In genomic region chr2:69306612-69306896, GRCh38 we compare ENCODE assay signal across 8 cellular contexts.
DNase-seq lines count a peak whose midpoint lies in the region; ATAC-seq, FAIRE-seq and TF ChIP-seq lines count a peak whose summit lies in the region.

No MANE protein-coding gene starts in this region.

- no peak for TF ChIP-seq EP300 in GM12878 (IDR thresholded peaks at IDR 0.05; ENCODE audit: borderline replicate concordance in 1 of 2, control insufficient read depth in 1 of 2, low read depth in 2 of 2, low read length in 2 of 2)

- no peaks in the 10 kb centered on the region for H3K9me3 Mint-ChIP-seq in activated T-cell treated with anti-CD3 and anti-CD28 coated beads, Interleukin-2, amount 50 U/mL, for 4 hours

- H3K27ac ChIP-seq in GM12878 (ENCODE audit: control insufficient read depth, insufficient read depth) = no peak overlapping the region
- peak overlapping the region in 1 of 2 donors; percentile 89 for H3K27ac ChIP-seq in lung (ENCODE audit: low read depth in 1 of 2, low read length in 1 of 2)
- H3K27ac ChIP-seq in tibial artery = peak overlapping the region; percentile 88 to 92

- H2AFZ ChIP-seq in GM12878 (ENCODE audit: control insufficient read depth, low read depth, low read length) = no peak overlapping the region

- H3K4me1 ChIP-seq in GM12878 (ENCODE audit: control insufficient read depth, insufficient read depth, low read length) (0 out of 2 replicates have a peak, but pooled peaks cover 5% of the 10 kb centered on the region), lung (ENCODE audit: control insufficient read depth in 2 of 2, insufficient read depth in 2 of 2, low read length in 2 of 2) (peaks cover 0 to 8% of the 10 kb centered on the region in 2 donors), tibial artery (peaks cover 0 to 57% (median 49%) of the 10 kb centered on the region in 4 donors)

- TF ChIP-seq RAD21 in GM12878 (IDR thresholded peaks at IDR 0.05; ENCODE audit: insufficient read depth, low read depth, low read length) = no peak

- CTCF ChIA-PET in GM12878 (lab: Yijun Ruan, JAX) = interaction anchor here (0.5 to 1.7 kb wide), 7 partner anchors 12 to 1108 kb away, joined by 3 to 7 read pairs (median 4); no protein-coding TSS in a partner anchor

- WGBS in GM12878 (ENCODE audit: insufficient coverage, insufficient replicate concordance, low lambda C conversion rate, missing lambda C conversion rate) = under 1% methylated on average over 19 of the region's 24 CpGs
- WGBS in lung, 2 donors = 1% methylated on average over 20 to 24 of the region's 24 CpGs

- intact Hi-C loops in GM12878 (cut with micrococcal nuclease; ENCODE audit: unreplicated experiment) = loop anchor here (2.0 to 5.0 kb wide), 3 partner anchors 294 to 839 kb away; partner anchors contain the start of genes ANTXR1, APLF and FBXO48
- intact Hi-C loops in tibial artery (cut with DNase I; ENCODE audit: low total_unique reads) = loop anchor here (2.0 to 5.0 kb wide), 2 partner anchors 294 to 364 kb away; partner anchors contain the start of gene ANTXR1

- no peak overlapping the region for H3K9ac ChIP-seq in GM12878 (ENCODE audit: control insufficient read depth, insufficient read depth, low read length)

- DNase-seq in activated T-cell treated with anti-CD3 and anti-CD28 coated beads, Interleukin-2, amount 50 U/mL, for 4 hours = no peak
- DNase-seq in activated T-cell treated with anti-CD3 and anti-CD28 coated beads, Interleukin-2, amount 50 U/mL, for 48 hours = no peak
- DNase-seq in GM12878 (ENCODE audit: low read depth, low spot score) (no peak), lung (ENCODE audit: low spot score) (no peak), tibial artery (peak in 1 of 2 donors; percentile 84), KG1 (lab: John Stamatoyannopoulos, UW) (no peak), NCI-H2227 (lab: John Stamatoyannopoulos, UW; ENCODE audit: unreplicated experiment) (no peak), pons (ENCODE audit: low spot score) (no peak)

- RAD21 ChIA-PET in GM12878 (lab: Charles Lee; ENCODE audit: unreplicated experiment) = interaction anchor here (1.1 kb wide), 1 partner anchor 280 kb away, joined by 4 read pairs; no protein-coding TSS in a partner anchor

- POLR2A ChIA-PET in GM12878 (lab: Charles Lee) = no interaction called here

- H3K27me3 ChIP-seq in GM12878 (replicated peaks in 1 of 2; ENCODE audit: control insufficient read depth in 2 of 2, insufficient read depth in 2 of 2, low read length in 1 of 2) = peaks cover 4 to 18% of the 10 kb centered on the region in 2 experiments
- no peaks in the 10 kb centered on the region for H3K27me3 ChIP-seq in lung (ENCODE audit: control insufficient read depth, insufficient read depth)
- no peaks in the 10 kb centered on the region for H3K27me3 ChIP-seq in tibial artery

- H3K27me3 Mint-ChIP-seq in activated T-cell treated with anti-CD3 and anti-CD28 coated beads, Interleukin-2, amount 50 U/mL, for 4 hours (ENCODE audit: low read depth) = peaks cover 26% of the 10 kb centered on the region

- SMC1A ChIA-PET in GM12878 (lab: Charles Lee; ENCODE audit: uncharacterized antibody, unreplicated experiment) = interaction anchor here (0.8 to 1.4 kb wide), 2 partner anchors 276 to 280 kb away, joined by 3 to 4 read pairs; no protein-coding TSS in a partner anchor

- no peak for TF ChIP-seq POLR2A in GM12878 (IDR thresholded peaks at IDR 0.05; ENCODE audit: low read depth, low read length)

- H4K20me1 ChIP-seq in GM12878 (ENCODE audit: control insufficient read depth, insufficient read depth) = no peaks in the 10 kb centered on the region

- no peak for FAIRE-seq in GM12878 (lab: Jason Lieb, UNC)

- H3K4me3 ChIP-seq in GM12878 (peak overlapping the region; percentile 45; the same call in 1 of the 2 replicates), lung (peak overlapping the region; percentile 27), tibial artery (peak overlapping the region; percentile 59 to 70)

- peak overlapping the region; percentile 64 for H3K4me3 Mint-ChIP-seq in activated T-cell treated with anti-CD3 and anti-CD28 coated beads, Interleukin-2, amount 50 U/mL, for 4 hours

- ATAC-seq in activated T-cell treated with anti-CD3 and anti-CD28 coated beads, Interleukin-2, amount 50 U/mL, for 4 hours = no peak
- ATAC-seq in GM12878 = no peak
- ATAC-seq in lung (ENCODE audit: insufficient read depth, low FRiP score) = no peak

- peaks cover 21% of the 10 kb centered on the region for H3K4me1 Mint-ChIP-seq in activated T-cell treated with anti-CD3 and anti-CD28 coated beads, Interleukin-2, amount 50 U/mL, for 4 hours (ENCODE audit: low read depth)

- no peaks in the 10 kb centered on the region for H3K79me2 ChIP-seq in GM12878 (ENCODE audit: control insufficient read depth, insufficient read depth, low read length)

- in situ Hi-C loops in GM12878 (cut with MboI) = no loop called here

- H3K36me3 ChIP-seq in GM12878 (ENCODE audit: control insufficient read depth in 2 of 2, insufficient read depth in 2 of 2, low read length in 1 of 2) (no peaks in the 10 kb centered on the region), lung (ENCODE audit: control insufficient read depth in 2 of 2, insufficient read depth in 2 of 2, low read length in 2 of 2) (no peaks in the 10 kb centered on the region), tibial artery (no peaks in the 10 kb centered on the region)

- H3K9me3 ChIP-seq in GM12878 (replicated peaks; ENCODE audit: control insufficient read depth, insufficient read depth, low read length) (no peaks in the 10 kb centered on the region; the same call in 2 of the 3 replicates), lung (ENCODE audit: control insufficient read depth in 2 of 2, insufficient read depth in 1 of 2, low read length in 1 of 2) (peaks cover 0 to 5% of the 10 kb centered on the region in 2 donors), tibial artery (no peaks in the 10 kb centered on the region)

- BruUV-seq in GM12878 (replicated peaks; lab: Mats Ljungman, UMichigan) = no TSS peak

- no peaks in the 10 kb centered on the region for H3K36me3 Mint-ChIP-seq in activated T-cell treated with anti-CD3 and anti-CD28 coated beads, Interleukin-2, amount 50 U/mL, for 4 hours (ENCODE audit: insufficient read depth)

- TF ChIP-seq CTCF in GM12878 (IDR thresholded peaks at IDR 0.05 in 2 of 3, conservative IDR thresholded peaks at IDR 0.05 in 1 of 3; ENCODE audit: control insufficient read depth in 2 of 3, extremely low read depth in 1 of 3, insufficient read depth in 1 of 3, low read depth in 3 of 3, low read length in 3 of 3) (no peak), lung (IDR thresholded peaks at IDR 0.05; ENCODE audit: control extremely low read depth, extremely low read depth) (no peak), tibial artery (IDR thresholded peaks at IDR 0.05) (no peak)

- peak overlapping the region; percentile 98 for H3K4me2 ChIP-seq in GM12878 (ENCODE audit: control insufficient read depth, insufficient read depth)

TF ChIP-seq in GM12878, 131 proteins besides CTCF, POLR2A, EP300 and RAD21:
- TF ChIP-seq ZSCAN29 (IDR thresholded peaks at IDR 0.05) (no peak), SUZ12 (IDR thresholded peaks at IDR 0.05; ENCODE audit: unreplicated experiment) (peak; percentile 40), SRF (IDR thresholded peaks at IDR 0.05; ENCODE audit: low read depth in 2 of 2, low read length in 2 of 2) (peak in 1 of 2 experiments; percentile 11; a peak in 1 of 4 replicates)
